Comparison of ENCODE assay signal across 16 cellular contexts in genomic region chr1:20373764-20374163, GRCh38.
"Had no signal": no experiment of that assay in that cellular context is flagged by ENCODE, and none has a peak within 500 bp of the region (broad histone marks: within the 10 kb centered on the region; RNA-seq: fewer than 3 reads in every experiment).

No MANE protein-coding gene starts in this region.

- H3K4me1 ChIP-seq: colonic mucosa, left lung, upper lobe of left lung had no signal

- H3K27me3 ChIP-seq: colonic mucosa, upper lobe of left lung had no signal

- H3K9me3 ChIP-seq: colonic mucosa, left lung, upper lobe of left lung had no signal

- H3K27ac ChIP-seq: colonic mucosa, left lung, upper lobe of left lung, WERI-Rb-1 had no signal

- DNase-seq: activated CD4-positive, alpha-beta memory T cell treated with anti-CD3 and anti-CD28 coated beads, Interleukin-2, amount 10 ng/mL, durations not matched to agents 7 days and 5 days; activated CD4-positive, alpha-beta T cell treated with anti-CD3 and anti-CD28 coated beads for 36 hours; activated gamma-delta T cell treated with Interleukin-2 at 50 U/mL for 16 hours; activated naive CD8-positive, alpha-beta T cell treated with anti-CD3 and anti-CD28 coated beads for 36 hours; activated T-cell treated with anti-CD3 and anti-CD28 coated beads, Interleukin-2, amount 50 U/mL, for 48 hours; colonic mucosa; effector CD4-positive, alpha-beta T cell; foreskin melanocyte; islet precursor cell; left lung; occipital lobe; stimulated activated CD4-positive, alpha-beta T cell treated with anti-CD3 and anti-CD28 coated beads, Interleukin-12 subunit alpha, Interleukin-12 subunit beta, amount 100 ng/mL, for 4 hours; stimulated activated naive CD4-positive, alpha-beta T cell treated with Interleukin-2 at 50 U/mL for 16 hours; T-helper 9 cell; upper lobe of left lung; WERI-Rb-1 had no signal

- H3K36me3 ChIP-seq: colonic mucosa, left lung, upper lobe of left lung, WERI-Rb-1 had no signal

- H3K4me3 ChIP-seq: colonic mucosa, left lung, upper lobe of left lung had no signal
